ENCODE assay signal across 14 cellular contexts in genomic region chr12:80802652-80803051, GRCh38.
DNase-seq lines count a peak whose midpoint lies in the region; ATAC-seq lines count a peak whose summit lies in the region.
"Had no signal": no experiment of that assay in that cellular context is flagged by ENCODE, and none has a peak within 500 bp of the region (broad histone marks: within the 10 kb centered on the region; RNA-seq: fewer than 3 reads in every experiment).

No MANE protein-coding gene starts in this region.

- no peak for DNase-seq in activated CD4-positive, alpha-beta memory T cell treated with anti-CD3 and anti-CD28 coated beads for 36 hours
- no peak for DNase-seq in stimulated activated naive CD8-positive, alpha-beta T cell treated with anti-CD3 and anti-CD28 coated beads, Interleukin-15, amount 100 ng/mL, for 72 hours
- no peak for DNase-seq in mucosa of gallbladder (ENCODE audit: low spot score)
- DNase-seq in SHP77 treated with DMSO at 0.1 percent for 48 hours (lab: John Stamatoyannopoulos, UW): no peak
- DNase-seq: activated CD4-positive, alpha-beta T cell treated with anti-CD3 and anti-CD28 coated beads for 36 hours; DMS79 treated with DMSO at 0.1 percent for 48 hours; mesendoderm; small intestine; T-helper 1 cell had no signal

- intact Hi-C loops in activated CD4-positive, alpha-beta memory T cell treated with anti-CD3 and anti-CD28 coated beads for 36 hours (cut with micrococcal nuclease): no loop called here

- POLR2A ChIA-PET in activated CD4-positive, alpha-beta memory T cell treated with anti-CD3 and anti-CD28 coated beads for 36 hours (lab: Charles Lee): no interaction called here

- no peaks in the 10 kb centered on the region for H3K36me3 Mint-ChIP-seq in activated CD4-positive, alpha-beta memory T cell treated with anti-CD3 and anti-CD28 coated beads for 36 hours

- ATAC-seq in GM18907 (IDR thresholded peaks at IDR 0.05; ENCODE audit: unreplicated experiment) (peak; percentile 81), GM21529 (IDR thresholded peaks at IDR 0.05; ENCODE audit: unreplicated experiment) (peak; percentile 79), HG03039 (IDR thresholded peaks at IDR 0.05; ENCODE audit: unreplicated experiment) (peak; percentile 70), HG03575 (IDR thresholded peaks at IDR 0.05; ENCODE audit: extremely low read depth, insufficient number of reproducible peaks, low FRiP score, unreplicated experiment) (peak; percentile 71)
- ATAC-seq in stimulated activated naive CD8-positive, alpha-beta T cell treated with anti-CD3 and anti-CD28 coated beads, Interleukin-15, amount 100 ng/mL, for 72 hours: no peak
- ATAC-seq: activated CD4-positive, alpha-beta T cell treated with anti-CD3 and anti-CD28 coated beads for 36 hours had no signal

- H3K4me3 Mint-ChIP-seq in activated CD4-positive, alpha-beta memory T cell treated with anti-CD3 and anti-CD28 coated beads for 36 hours: no peak overlapping the region
- H3K4me3 Mint-ChIP-seq in stimulated activated naive CD8-positive, alpha-beta T cell treated with anti-CD3 and anti-CD28 coated beads, Interleukin-15, amount 100 ng/mL, for 72 hours: no peak overlapping the region
- H3K4me3 Mint-ChIP-seq: activated CD4-positive, alpha-beta T cell treated with anti-CD3 and anti-CD28 coated beads for 36 hours had no signal

- no peaks in the 10 kb centered on the region for H3K4me1 Mint-ChIP-seq in activated CD4-positive, alpha-beta memory T cell treated with anti-CD3 and anti-CD28 coated beads for 36 hours (ENCODE audit: low read depth)
- no peaks in the 10 kb centered on the region for H3K4me1 Mint-ChIP-seq in stimulated activated naive CD8-positive, alpha-beta T cell treated with anti-CD3 and anti-CD28 coated beads, Interleukin-15, amount 100 ng/mL, for 72 hours
- H3K4me1 Mint-ChIP-seq: activated CD4-positive, alpha-beta T cell treated with anti-CD3 and anti-CD28 coated beads for 36 hours had no signal

- no peaks in the 10 kb centered on the region for H3K27me3 Mint-ChIP-seq in activated CD4-positive, alpha-beta memory T cell treated with anti-CD3 and anti-CD28 coated beads for 36 hours
- no peaks in the 10 kb centered on the region for H3K27me3 Mint-ChIP-seq in stimulated activated naive CD8-positive, alpha-beta T cell treated with anti-CD3 and anti-CD28 coated beads, Interleukin-15, amount 100 ng/mL, for 72 hours
- H3K27me3 Mint-ChIP-seq: activated CD4-positive, alpha-beta T cell treated with anti-CD3 and anti-CD28 coated beads for 36 hours had no signal

- CTCF ChIA-PET in activated CD4-positive, alpha-beta memory T cell treated with anti-CD3 and anti-CD28 coated beads for 36 hours (lab: Charles Lee): no interaction called here

- peaks cover 5% of the 10 kb centered on the region for H3K9me3 Mint-ChIP-seq in activated CD4-positive, alpha-beta memory T cell treated with anti-CD3 and anti-CD28 coated beads for 36 hours
- H3K9me3 Mint-ChIP-seq in stimulated activated naive CD8-positive, alpha-beta T cell treated with anti-CD3 and anti-CD28 coated beads, Interleukin-15, amount 100 ng/mL, for 72 hours: peaks cover 0 to 6% of the 10 kb centered on the region in 2 donors
- H3K9me3 Mint-ChIP-seq: activated T-helper 2 cell treated with anti-CD3 and anti-CD28 coated beads, Interferon-gamma antibody, Interleukin-2, Interleukin-4, amounts not matched to agents 10 μg/mL and 5 μg/mL and 100 μg/mL, durations not matched to agents 14 hours and 24 hours and 36 hours had no signal

- no peak overlapping the region for H3K27ac Mint-ChIP-seq in activated CD4-positive, alpha-beta memory T cell treated with anti-CD3 and anti-CD28 coated beads for 36 hours
- H3K27ac Mint-ChIP-seq in stimulated activated naive CD8-positive, alpha-beta T cell treated with anti-CD3 and anti-CD28 coated beads, Interleukin-15, amount 100 ng/mL, for 72 hours: no peak overlapping the region
- H3K27ac Mint-ChIP-seq: activated CD4-positive, alpha-beta T cell treated with anti-CD3 and anti-CD28 coated beads for 36 hours; activated T-helper 2 cell treated with anti-CD3 and anti-CD28 coated beads, Interferon-gamma antibody, Interleukin-2, Interleukin-4, amounts not matched to agents 10 μg/mL and 5 μg/mL and 100 μg/mL, durations not matched to agents 14 hours and 24 hours and 36 hours had no signal
